21 cellular contexts compared by ENCODE assay signal in the genomic region with DNA sequence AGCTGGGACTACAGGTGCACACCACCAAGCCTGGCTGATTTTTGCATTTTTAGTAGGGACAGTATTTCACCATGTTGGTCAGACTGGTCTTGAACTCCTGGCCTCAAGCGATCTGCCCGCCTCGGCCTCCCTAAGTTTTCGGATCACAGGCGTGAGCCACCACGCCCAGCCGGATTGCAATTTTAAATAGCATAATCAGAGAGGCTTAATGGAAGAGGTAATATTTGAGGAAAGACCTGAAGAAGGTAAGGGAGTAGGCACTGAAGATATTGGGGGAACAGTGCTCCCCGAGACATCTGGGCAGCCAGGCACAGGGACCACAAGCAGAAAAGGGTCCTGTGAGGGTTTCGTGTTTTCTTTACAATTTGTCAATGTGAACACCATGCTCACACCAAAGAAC.
DNase-seq lines count a peak whose midpoint lies in the region; ATAC-seq and TF ChIP-seq lines count a peak whose summit lies in the region.
"Had no signal": no experiment of that assay in that cellular context is flagged by ENCODE, and none has a peak within 500 bp of the region (broad histone marks: within the 10 kb centered on the region; RNA-seq: fewer than 3 reads in every experiment).

No MANE protein-coding gene starts in this region.

- peaks cover 10% of the 10 kb centered on the region for H3K36me3 Mint-ChIP-seq in memory B cell
- no peaks in the 10 kb centered on the region for H3K36me3 Mint-ChIP-seq in type B pancreatic cell

- no peak for TF ChIP-seq EP300 in esophagus muscularis mucosa (IDR thresholded peaks at IDR 0.05)

- no peak overlapping the region for H2AFZ ChIP-seq in OCI-LY1 (ENCODE audit: low read length)

- TF ChIP-seq CTCF in GM12864 (IDR thresholded peaks at IDR 0.05; ENCODE audit: low read depth, low read length, missing control alignments) (no peak), OCI-LY1 (IDR thresholded peaks at IDR 0.05; ENCODE audit: low read length) (no peak), type B pancreatic cell (conservative IDR thresholded peaks at IDR 0.05) (no peak), esophagus muscularis mucosa (IDR thresholded peaks at IDR 0.05) (no peak)

- H3K9me3 ChIP-seq in OCI-LY1 (ENCODE audit: low read length) (no peaks in the 10 kb centered on the region), right cardiac atrium (ENCODE audit: control insufficient read depth, low read length) (no peaks in the 10 kb centered on the region), esophagus muscularis mucosa (no peaks in the 10 kb centered on the region)
- H3K9me3 ChIP-seq: Peyer's patch, SJCRH30 had no signal

- TF ChIP-seq POLR2A in esophagus muscularis mucosa (IDR thresholded peaks at IDR 0.05; ENCODE audit: low read depth): no peak

- no peaks in the 10 kb centered on the region for H4K20me1 ChIP-seq in OCI-LY1 (ENCODE audit: insufficient read depth, low read length)

- peaks cover 7% of the 10 kb centered on the region for H3K9me3 Mint-ChIP-seq in memory B cell
- no peaks in the 10 kb centered on the region for H3K9me3 Mint-ChIP-seq in type B pancreatic cell

- H3K27me3 Mint-ChIP-seq in memory B cell: no peaks in the 10 kb centered on the region
- peaks cover 3% of the 10 kb centered on the region for H3K27me3 Mint-ChIP-seq in type B pancreatic cell

- H3K27ac ChIP-seq in OCI-LY1 (ENCODE audit: low read depth, low read length, poor library complexity, severe bottlenecking): peak overlapping the region; percentile 89
- H3K27ac ChIP-seq in right cardiac atrium (ENCODE audit: low read length): no peak overlapping the region
- no peak overlapping the region for H3K27ac ChIP-seq in esophagus muscularis mucosa (replicated peaks in 1 of 4)
- H3K27ac ChIP-seq: SJCRH30 had no signal

- peak overlapping the region; percentile 53 for H3K4me2 ChIP-seq in OCI-LY1 (ENCODE audit: low read length)

- ATAC-seq in memory B cell (ENCODE audit: low read depth) (no peak), right cardiac atrium (no peak)

- H3K4me1 ChIP-seq in OCI-LY1 (ENCODE audit: insufficient read depth, low read length, severe bottlenecking): peaks cover 67% of the 10 kb centered on the region
- no peaks in the 10 kb centered on the region for H3K4me1 ChIP-seq in right cardiac atrium (ENCODE audit: control insufficient read depth, insufficient read depth, low read length)
- H3K4me1 ChIP-seq in esophagus muscularis mucosa: peaks cover 0 to 3% (median 0%) of the 10 kb centered on the region in 4 donors
- H3K4me1 ChIP-seq: SJCRH30 had no signal

- H3K27me3 ChIP-seq in OCI-LY1 (ENCODE audit: insufficient read depth, low read length) (no peaks in the 10 kb centered on the region), right cardiac atrium (ENCODE audit: control insufficient read depth, insufficient read depth) (no peaks in the 10 kb centered on the region), esophagus muscularis mucosa (peaks cover 0 to 15% (median 0%) of the 10 kb centered on the region in 4 donors)
- H3K27me3 ChIP-seq: Peyer's patch, SJCRH30 had no signal

- no peaks in the 10 kb centered on the region for H3K79me2 ChIP-seq in OCI-LY1 (ENCODE audit: insufficient read depth, low read length)

- H3F3A ChIP-seq in OCI-LY1 (ENCODE audit: insufficient read depth, low read length): no peaks in the 10 kb centered on the region

- H3K4me3 ChIP-seq in GM12864 (ENCODE audit: low read depth, low read length) (peak overlapping the region; percentile 48), OCI-LY1 (ENCODE audit: low read depth, low read length, poor library complexity, severe bottlenecking) (peak overlapping the region; percentile 46), right cardiac atrium (ENCODE audit: low read length) (no peak overlapping the region), esophagus muscularis mucosa (no peak overlapping the region)
- H3K4me3 ChIP-seq: Peyer's patch, SJCRH30 had no signal

- no peaks in the 10 kb centered on the region for H3K9me2 ChIP-seq in OCI-LY1 (ENCODE audit: low read depth, low read length)

- H3K4me1 Mint-ChIP-seq in memory B cell (peaks cover 54% of the 10 kb centered on the region), type B pancreatic cell (ENCODE audit: unreplicated experiment) (peaks cover 14% of the 10 kb centered on the region)

- peak overlapping the region; percentile 50; the same call in 1 of the 2 replicates for H3K9ac ChIP-seq in OCI-LY1 (ENCODE audit: low read length)

- H3K27ac Mint-ChIP-seq in memory B cell (peak overlapping the region; percentile 87), type B pancreatic cell (peak overlapping the region; percentile 2)

- DNase-seq in GM12864 (ENCODE audit: low read depth): no peak
- no peak for DNase-seq in memory B cell (ENCODE audit: low spot score in 2 of 2)
- DNase-seq in type B pancreatic cell (ENCODE audit: extremely low spot score, unreplicated experiment): no peak
- DNase-seq in NCI-H1105 (lab: John Stamatoyannopoulos, UW): no peak
- DNase-seq in NCI-H2107 (lab: John Stamatoyannopoulos, UW): no peak
- DNase-seq in right cardiac atrium: no peak
- DNase-seq in esophagus muscularis mucosa (ENCODE audit: extremely low spot score): no peak
- DNase-seq: ACHN; GOT3; HCEC 1CT; KBM-7; NCI-H1092; NCI-H1436 treated with DMSO at 0.1 percent for 48 hours; NCI-H2029; NCI-H226; NCI-H510A treated with DMSO at 0.1 percent for 48 hours; NCI-H774; NK-92 treated with Interleukin-12 subunit alpha and Interleukin-12 subunit beta, amount 100 ng/mL, for 24 hours; Peyer's patch; SJCRH30 had no signal

- H3K36me3 ChIP-seq in OCI-LY1 (ENCODE audit: insufficient read depth, low read length): peaks cover 8% of the 10 kb centered on the region; the same call in 1 of the 2 replicates
- no peaks in the 10 kb centered on the region for H3K36me3 ChIP-seq in esophagus muscularis mucosa
- H3K36me3 ChIP-seq: Peyer's patch, SJCRH30 had no signal

- 97% methylated on average over 9 of the region's 9 CpGs for WGBS in right cardiac atrium
- 96% methylated on average over 9 of the region's 9 CpGs for WGBS in esophagus muscularis mucosa

- H3K4me3 Mint-ChIP-seq in memory B cell (peak overlapping the region; percentile 79), type B pancreatic cell (no peak overlapping the region)

- intact Hi-C loops in right cardiac atrium (cut with DNase I): no loop called here
- intact Hi-C loops in esophagus muscularis mucosa (cut with DNase I): no loop called here

Comparison
In these comparisons a context has a peak if more than half of its experiments do, and no peak if none do; other contexts are left out.
1. H3K4me3 ChIP-seq: peak in GM12864 (single experiment) and OCI-LY1 (single experiment); none in right cardiac atrium (single experiment) and esophagus muscularis mucosa (0 of 4).